Comparison of ENCODE assay signal across 14 cellular contexts in the genomic region with DNA sequence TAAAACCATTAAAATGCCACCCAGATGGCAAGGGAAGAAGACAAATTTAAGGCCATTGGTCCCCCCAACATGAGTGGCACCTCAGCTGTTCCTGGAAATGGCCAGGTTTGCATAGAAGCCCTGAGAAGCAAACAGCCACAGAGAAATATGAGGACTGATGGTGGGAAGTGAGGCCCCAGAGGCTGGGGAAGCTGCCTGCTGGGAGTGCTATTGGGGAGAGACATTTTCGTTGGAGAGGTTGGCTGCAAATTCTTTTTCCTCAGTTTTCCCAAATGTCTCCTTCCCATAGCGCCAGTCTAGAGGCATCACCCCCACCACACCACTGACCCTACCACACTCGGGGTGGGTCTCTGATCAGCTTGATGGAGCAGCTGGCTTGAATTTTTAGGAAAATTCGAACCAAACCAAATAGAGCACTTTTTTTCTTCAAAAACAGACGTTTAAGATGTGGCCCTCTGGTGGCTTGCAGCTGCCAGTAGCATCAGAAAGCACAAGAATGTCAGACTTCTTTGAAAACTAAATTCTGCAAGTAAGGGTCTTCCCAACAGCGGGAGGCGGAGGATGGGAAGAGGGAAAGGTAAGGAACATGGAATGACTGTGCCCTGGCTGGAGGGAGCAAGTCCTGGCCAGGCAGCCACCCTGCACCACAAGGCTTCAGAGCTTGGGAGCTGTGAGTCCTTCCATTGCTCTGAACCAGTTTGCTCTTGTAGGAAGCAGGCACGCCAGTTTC. TPM values are rescaled to one million over a fixed set of nuclear protein-coding genes. Genes with fewer than 3 reads are reported as not detected.
DNase-seq lines count a peak whose midpoint lies in the region; ATAC-seq, FAIRE-seq and TF ChIP-seq lines count a peak whose summit lies in the region.
"Had no signal": no experiment of that assay in that cellular context is flagged by ENCODE, and none has a peak within 500 bp of the region (broad histone marks: within the 10 kb centered on the region; RNA-seq: fewer than 3 reads in every experiment).

No MANE protein-coding gene starts in this region.

- FAIRE-seq in bronchial epithelial cell (lab: Jason Lieb, UNC) = no peak
- FAIRE-seq: GM18507 had no signal

- peak overlapping the region; percentile 67 to 84 (median 81) for H3K27ac Mint-ChIP-seq in nephron

- H3K9me3 ChIP-seq in Loucy (ENCODE audit: insufficient read depth, low read depth, low read length) (no peaks in the 10 kb centered on the region), colonic mucosa (no peaks in the 10 kb centered on the region)
- H3K9me3 ChIP-seq in effector memory CD4-positive, alpha-beta T cell (ENCODE audit: control insufficient read depth, low read length) = no peaks in the 10 kb centered on the region
- H3K9me3 ChIP-seq: tibial artery had no signal

- H3K4me1 Mint-ChIP-seq in nephron = peaks cover 47% of the 10 kb centered on the region

- intact Hi-C loops in colonic mucosa (cut with DNase I) = no loop called here

- H3K9ac ChIP-seq in Loucy (ENCODE audit: low read depth, low read length, poor library complexity, severe bottlenecking) = no peak overlapping the region
- H3K9ac ChIP-seq in colonic mucosa (ENCODE audit: low read depth in 2 of 2, low read length in 2 of 2) = no peak overlapping the region

- TF ChIP-seq CTCF in Loucy (conservative IDR thresholded peaks at IDR 0.05; ENCODE audit: low read length) (peak; percentile 55), bronchial epithelial cell (IDR thresholded peaks at IDR 0.05; ENCODE audit: insufficient read depth, low read length, severe bottlenecking) (peak; percentile 14), nephron (IDR thresholded peaks at IDR 0.05; ENCODE audit: unreplicated experiment in 3 of 3) (peak; percentile 46 to 53 (median 47)), colonic mucosa (IDR thresholded peaks at IDR 0.05) (no peak)

- no peaks in the 10 kb centered on the region for H3K27me3 Mint-ChIP-seq in nephron (ENCODE audit: low read depth)
- H3K27me3 Mint-ChIP-seq: central memory CD8-positive, alpha-beta T cell had no signal

- DNase-seq in EH (ENCODE audit: low read depth) (peak; percentile 51), bronchial epithelial cell (ENCODE audit: low read depth) (no peak), colonic mucosa (no peak), NCI-H1092 (lab: John Stamatoyannopoulos, UW) (no peak)
- DNase-seq in effector memory CD4-positive, alpha-beta T cell = no peak
- DNase-seq: left ventricle myocardium superior, NCI-H2029 treated with DMSO at 0.1 percent for 48 hours, tibial artery had no signal

- no peaks in the 10 kb centered on the region for H3K9me3 Mint-ChIP-seq in nephron
- H3K9me3 Mint-ChIP-seq: central memory CD8-positive, alpha-beta T cell had no signal

- no peak overlapping the region for H3K4me3 ChIP-seq in Loucy (ENCODE audit: low read length, poor library complexity, severe bottlenecking)
- no peak overlapping the region for H3K4me3 ChIP-seq in bronchial epithelial cell (ENCODE audit: low read depth, low read length)
- H3K4me3 ChIP-seq in colonic mucosa = no peak overlapping the region
- H3K4me3 ChIP-seq in effector memory CD4-positive, alpha-beta T cell (ENCODE audit: insufficient read depth, low read depth, low read length, poor library complexity, severe bottlenecking) = no peak overlapping the region
- H3K4me3 ChIP-seq: tibial artery had no signal

- no peaks in the 10 kb centered on the region for H3F3A ChIP-seq in Loucy (ENCODE audit: low read depth)

- H3K27me3 ChIP-seq in Loucy (ENCODE audit: insufficient read depth, low read length, poor library complexity, severe bottlenecking) (no peaks in the 10 kb centered on the region), bronchial epithelial cell (ENCODE audit: control insufficient read depth, insufficient read depth, low read length) (no peaks in the 10 kb centered on the region), colonic mucosa (no peaks in the 10 kb centered on the region)
- no peaks in the 10 kb centered on the region for H3K27me3 ChIP-seq in effector memory CD4-positive, alpha-beta T cell (replicated peaks; ENCODE audit: control insufficient read depth, insufficient read depth, low read length, poor library complexity, severe bottlenecking)
- H3K27me3 ChIP-seq: tibial artery had no signal

- H3K4me1 ChIP-seq in Loucy (ENCODE audit: insufficient read depth, low read length, poor library complexity, severe bottlenecking) (peaks cover 30% of the 10 kb centered on the region), colonic mucosa (no peaks in the 10 kb centered on the region)
- no peaks in the 10 kb centered on the region for H3K4me1 ChIP-seq in effector memory CD4-positive, alpha-beta T cell (ENCODE audit: control insufficient read depth, insufficient read depth, low read length, poor library complexity, severe bottlenecking)

- H3K27ac ChIP-seq in colonic mucosa = no peak overlapping the region
- no peak overlapping the region for H3K27ac ChIP-seq in effector memory CD4-positive, alpha-beta T cell (ENCODE audit: insufficient read depth, low read length, poor library complexity, severe bottlenecking)
- H3K27ac ChIP-seq: tibial artery had no signal

- no peaks in the 10 kb centered on the region for H3K9me2 ChIP-seq in Loucy (replicated peaks; ENCODE audit: low read depth, low read length)

- H3K79me2 ChIP-seq in Loucy (ENCODE audit: insufficient read depth, low read length) = no peaks in the 10 kb centered on the region

- H3K36me3 ChIP-seq in Loucy (ENCODE audit: insufficient read depth, low read length) (no peaks in the 10 kb centered on the region), bronchial epithelial cell (ENCODE audit: control insufficient read depth, insufficient read depth, low read length) (no peaks in the 10 kb centered on the region), colonic mucosa (no peaks in the 10 kb centered on the region)
- no peaks in the 10 kb centered on the region for H3K36me3 ChIP-seq in effector memory CD4-positive, alpha-beta T cell (ENCODE audit: control insufficient read depth, insufficient read depth, low read length)
- H3K36me3 ChIP-seq: tibial artery had no signal

- H3K4me3 Mint-ChIP-seq in nephron = no peak overlapping the region
- H3K4me3 Mint-ChIP-seq: central memory CD8-positive, alpha-beta T cell had no signal

- ATAC-seq in GM18861 (IDR thresholded peaks at IDR 0.05; ENCODE audit: unreplicated experiment) = no peak
- ATAC-seq: activated CD4-positive, CD25-positive, alpha-beta regulatory T cell treated with anti-CD3 and anti-CD28 coated beads, Interleukin-2, amount 50 U/mL, for 24 hours; left ventricle myocardium superior had no signal

- H3K36me3 Mint-ChIP-seq in nephron (ENCODE audit: low read depth) = no peaks in the 10 kb centered on the region

- H2AFZ ChIP-seq in Loucy (ENCODE audit: low read length) = no peak overlapping the region

- H4K20me1 ChIP-seq in Loucy (ENCODE audit: insufficient read depth, low read length, poor library complexity, severe bottlenecking) = no peaks in the 10 kb centered on the region

- no peak overlapping the region for H3K4me2 ChIP-seq in Loucy (ENCODE audit: low read depth, low read length, poor library complexity, severe bottlenecking)

RNA-seq across cellular contexts. Expression of a gene that starts 13.2 kb away (rescaled TPM):
- total RNA-seq in bronchial epithelial cell (not detected in 2 replicates), colonic mucosa (not detected)
- total RNA-seq: left ventricle myocardium superior had no signal
